In the genomic region with DNA sequence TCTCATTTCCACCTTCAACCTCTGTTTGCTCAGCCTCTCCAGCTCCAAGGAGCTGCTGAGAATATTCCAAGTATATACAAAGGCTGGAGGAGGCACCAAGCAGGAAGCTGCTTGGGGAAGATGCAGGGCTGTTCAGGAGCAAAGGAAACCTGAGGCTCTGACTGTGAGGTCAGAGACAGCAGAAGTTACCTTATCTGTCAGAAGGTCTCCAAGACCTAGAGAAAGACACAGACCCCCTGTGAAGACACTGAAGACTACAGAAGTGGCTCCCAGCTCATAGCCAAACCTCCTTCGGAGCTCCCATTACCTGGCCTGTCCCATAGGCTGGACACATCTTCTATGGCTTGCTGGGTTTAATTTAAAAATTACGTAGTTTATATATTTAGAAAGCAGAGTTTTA, we compare ENCODE assay signal across 2 cellular contexts.
TF ChIP-seq lines count a peak whose summit lies in the region.

No MANE protein-coding gene starts in this region.

TF ChIP-seq in IMR-90, 13 proteins besides CTCF, POLR2A, EP300 and RAD21:
- TF ChIP-seq MAFK (IDR thresholded peaks at IDR 0.05; ENCODE audit: low read depth, low read length) (no peak), FOS (IDR thresholded peaks at IDR 0.05; ENCODE audit: low read depth, low read length) (no peak), BHLHE40 (IDR thresholded peaks at IDR 0.05; ENCODE audit: low read depth, low read length) (no peak), CEBPB (IDR thresholded peaks at IDR 0.05; ENCODE audit: low read depth, low read length) (no peak)
TF ChIP-seq in IMR-90: peak in this region for 0.

TF ChIP-seq in SK-N-SH, 30 proteins besides CTCF, POLR2A, EP300 and RAD21:
- TF ChIP-seq POLR2AphosphoS5 (IDR thresholded peaks at IDR 0.05; ENCODE audit: low read depth, low read length) (no peak), FOSL2 (IDR thresholded peaks at IDR 0.05; ENCODE audit: borderline replicate concordance, low read depth) (no peak)
